17 cellular contexts compared by ENCODE assay signal in the genomic region with DNA sequence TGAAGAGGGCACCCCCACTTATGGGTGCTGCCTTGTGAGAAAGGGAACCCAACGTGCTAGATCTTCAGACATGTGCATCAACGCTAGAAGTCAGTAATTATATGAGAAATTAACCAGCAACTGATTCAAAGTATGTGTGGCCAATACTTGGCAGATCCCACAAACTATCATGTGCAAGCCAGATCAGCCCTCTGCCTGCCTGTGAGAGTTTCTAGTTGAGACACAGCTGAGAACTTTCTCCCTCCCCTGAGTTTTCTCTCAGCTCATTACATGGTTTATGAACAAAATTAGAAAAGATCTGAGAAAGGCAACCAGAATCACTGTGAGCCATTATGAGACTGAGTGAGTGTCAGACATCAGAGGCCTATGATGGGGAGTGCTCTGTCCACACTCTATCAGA. TPM values are rescaled to one million over a fixed set of nuclear protein-coding genes. Genes with fewer than 3 reads are reported as not detected.
A peak's percentile ranks its signal among the peaks of the same experiment; 100 is the strongest.
DNase-seq lines count a peak whose midpoint lies in the region; ATAC-seq and TF ChIP-seq lines count a peak whose summit lies in the region.
"Had no signal": no experiment of that assay in that cellular context is flagged by ENCODE, and none has a peak within 500 bp of the region (broad histone marks: within the 10 kb centered on the region; RNA-seq: fewer than 3 reads in every experiment).

No MANE protein-coding gene starts in this region.

- WGBS in GM23248 (ENCODE audit: low coverage in 1 of 2, low lambda C conversion rate in 2 of 2, missing lambda C conversion rate in 2 of 2), 2 experiments: 25 to 40% methylated on average over 2 of the region's 2 CpGs
- 100% methylated on average over 2 of the region's 2 CpGs for WGBS in endodermal cell (ENCODE audit: insufficient coverage in 1 of 2, insufficient read length in 1 of 2), 2 experiments
- WGBS in suprapubic skin: 69% methylated on average over 2 of the region's 2 CpGs

- no peaks in the 10 kb centered on the region for H3K79me2 ChIP-seq in GM23248 (ENCODE audit: insufficient read depth)

- no peaks in the 10 kb centered on the region for H3F3A ChIP-seq in GM23248 (ENCODE audit: insufficient read depth)

- H3K4me1 ChIP-seq in GM23248 (ENCODE audit: insufficient read depth) (peaks cover 12% of the 10 kb centered on the region), endodermal cell (ENCODE audit: control insufficient read depth, insufficient read depth, low read length) (no peaks in the 10 kb centered on the region), suprapubic skin (no peaks in the 10 kb centered on the region)
- H3K4me1 ChIP-seq: BLaER1 had no signal

- no peak overlapping the region for H3K4me3 Mint-ChIP-seq in endodermal cell
- H3K4me3 Mint-ChIP-seq in stimulated activated effector memory CD8-positive, alpha-beta T cell treated with anti-CD3 and anti-CD28 coated beads, Interleukin-12 subunit alpha, Interleukin-12 subunit beta, amount 100 ng/mL, for 72 hours: no peak overlapping the region
- no peak overlapping the region for H3K4me3 Mint-ChIP-seq in natural killer cell
- H3K4me3 Mint-ChIP-seq: CD4-positive, alpha-beta memory T cell had no signal

- H3K27me3 ChIP-seq in GM23248 (replicated peaks; ENCODE audit: insufficient read depth) (no peaks in the 10 kb centered on the region), endodermal cell (ENCODE audit: control insufficient read depth, insufficient read depth, low read length, poor library complexity, severe bottlenecking) (no peaks in the 10 kb centered on the region), suprapubic skin (no peaks in the 10 kb centered on the region)
- H3K27me3 ChIP-seq: BLaER1 had no signal

- H3K4me2 ChIP-seq in GM23248 (ENCODE audit: unreplicated experiment): no peak overlapping the region
- H3K4me2 ChIP-seq: BLaER1 had no signal

- DNase-seq in activated naive CD4-positive, alpha-beta T cell treated with anti-CD3 and anti-CD28 coated beads, Interleukin-2, amount 50 U/mL, for 72 hours (ENCODE audit: low spot score in 2 of 2): no peak
- no peak for DNase-seq in activated naive CD4-positive, alpha-beta T cell treated with Interleukin-2 at 50 U/mL for 16 hours
- DNase-seq in GM23248: peak; percentile 11
- DNase-seq in endodermal cell: no peak
- DNase-seq in stimulated activated effector memory CD8-positive, alpha-beta T cell treated with anti-CD3 and anti-CD28 coated beads, Interleukin-12 subunit alpha, Interleukin-12 subunit beta, amount 100 ng/mL, for 72 hours (ENCODE audit: low spot score in 2 of 2): no peak
- no peak for DNase-seq in natural killer cell
- no peak for DNase-seq in suprapubic skin (ENCODE audit: low spot score in 2 of 2)
- DNase-seq in hippocampal formation (lab: John Stamatoyannopoulos, UW): no peak
- DNase-seq: CD4-positive, alpha-beta memory T cell; NCI-H1092 treated with DMSO at 0.1 percent for 48 hours; NCI-H2081; NCI-H748 treated with DMSO at 0.1 percent for 48 hours; NK-92 treated with Interleukin-12 subunit alpha and Interleukin-12 subunit beta, amount 100 ng/mL, for 24 hours; OCI-M1; SHP77 had no signal

- TF ChIP-seq CTCF in endodermal cell (conservative IDR thresholded peaks at IDR 0.05) (no peak), natural killer cell (IDR thresholded peaks at IDR 0.05) (no peak), suprapubic skin (IDR thresholded peaks at IDR 0.05) (no peak)

- ATAC-seq in activated naive CD4-positive, alpha-beta T cell treated with anti-CD3 and anti-CD28 coated beads, Interleukin-2, amount 50 U/mL, for 72 hours: no peak
- peak; percentile 61 for ATAC-seq in stimulated activated effector memory CD8-positive, alpha-beta T cell treated with anti-CD3 and anti-CD28 coated beads, Interleukin-12 subunit alpha, Interleukin-12 subunit beta, amount 100 ng/mL, for 72 hours
- ATAC-seq in natural killer cell: no peak
- ATAC-seq: K562 had no signal

- H3K36me3 Mint-ChIP-seq in activated naive CD4-positive, alpha-beta T cell treated with anti-CD3 and anti-CD28 coated beads, Interleukin-2, amount 50 U/mL, for 72 hours: peaks cover 5 to 24% of the 10 kb centered on the region in 2 donors
- peaks cover 90% of the 10 kb centered on the region for H3K36me3 Mint-ChIP-seq in endodermal cell (ENCODE audit: low read depth)
- H3K36me3 Mint-ChIP-seq in stimulated activated effector memory CD8-positive, alpha-beta T cell treated with anti-CD3 and anti-CD28 coated beads, Interleukin-12 subunit alpha, Interleukin-12 subunit beta, amount 100 ng/mL, for 72 hours: peaks cover 94% of the 10 kb centered on the region
- peaks cover 21% of the 10 kb centered on the region for H3K36me3 Mint-ChIP-seq in natural killer cell

- H3K27ac ChIP-seq in GM23248 (no peak overlapping the region), endodermal cell (ENCODE audit: low read depth, low read length) (no peak overlapping the region), suprapubic skin (no peak overlapping the region)
- H3K27ac ChIP-seq: BLaER1 had no signal

- no peak overlapping the region for H3K9ac ChIP-seq in GM23248
- H3K9ac ChIP-seq in endodermal cell (ENCODE audit: extremely low read depth, low read length, poor library complexity, severe bottlenecking): no peak overlapping the region
- H3K9ac ChIP-seq: BLaER1 had no signal

- no peaks in the 10 kb centered on the region for H4K20me1 ChIP-seq in GM23248 (ENCODE audit: insufficient read depth)
- H4K20me1 ChIP-seq: BLaER1 had no signal

- intact Hi-C loops in natural killer cell (cut with micrococcal nuclease): no loop called here

- TF ChIP-seq EP300 in suprapubic skin (IDR thresholded peaks at IDR 0.05): no peak

- peaks cover 41% of the 10 kb centered on the region; the same call in 1 of the 2 replicates for H3K36me3 ChIP-seq in GM23248 (ENCODE audit: low read depth)
- H3K36me3 ChIP-seq in endodermal cell (ENCODE audit: control insufficient read depth, insufficient read depth, low read length): peaks cover 98% of the 10 kb centered on the region
- H3K36me3 ChIP-seq in suprapubic skin: peaks cover 99% of the 10 kb centered on the region

- H3K4me1 Mint-ChIP-seq in endodermal cell: no peaks in the 10 kb centered on the region
- H3K4me1 Mint-ChIP-seq in stimulated activated effector memory CD8-positive, alpha-beta T cell treated with anti-CD3 and anti-CD28 coated beads, Interleukin-12 subunit alpha, Interleukin-12 subunit beta, amount 100 ng/mL, for 72 hours: peaks cover 15% of the 10 kb centered on the region
- H3K4me1 Mint-ChIP-seq in natural killer cell: peaks cover under 1 to 2% of the 10 kb centered on the region in 2 donors
- H3K4me1 Mint-ChIP-seq: CD4-positive, alpha-beta memory T cell had no signal

- in situ Hi-C loops in GM23248 (cut with MboI): no loop called here

- no peak overlapping the region for H3K4me3 ChIP-seq in GM23248
- no peak overlapping the region for H3K4me3 ChIP-seq in endodermal cell (ENCODE audit: low read length)
- H3K4me3 ChIP-seq in suprapubic skin: no peak overlapping the region
- H3K4me3 ChIP-seq: BLaER1, K562 had no signal

- H2AFZ ChIP-seq in GM23248: no peak overlapping the region

- no peaks in the 10 kb centered on the region for H3K9me2 ChIP-seq in GM23248 (ENCODE audit: insufficient read depth)

- no peaks in the 10 kb centered on the region for H3K9me3 Mint-ChIP-seq in activated naive CD4-positive, alpha-beta T cell treated with anti-CD3 and anti-CD28 coated beads, Interleukin-2, amount 50 U/mL, for 72 hours
- no peaks in the 10 kb centered on the region for H3K9me3 Mint-ChIP-seq in endodermal cell
- no peaks in the 10 kb centered on the region for H3K9me3 Mint-ChIP-seq in stimulated activated effector memory CD8-positive, alpha-beta T cell treated with anti-CD3 and anti-CD28 coated beads, Interleukin-12 subunit alpha, Interleukin-12 subunit beta, amount 100 ng/mL, for 72 hours
- no peaks in the 10 kb centered on the region for H3K9me3 Mint-ChIP-seq in natural killer cell
- H3K9me3 Mint-ChIP-seq: CD4-positive, alpha-beta memory T cell had no signal

- no peak for TF ChIP-seq POLR2A in suprapubic skin (IDR thresholded peaks at IDR 0.05)

- H3K9me3 ChIP-seq in GM23248 (ENCODE audit: low read depth): no peaks in the 10 kb centered on the region
- no peaks in the 10 kb centered on the region for H3K9me3 ChIP-seq in endodermal cell (ENCODE audit: control insufficient read depth, low read length)
- H3K9me3 ChIP-seq in suprapubic skin: no peaks in the 10 kb centered on the region
- H3K9me3 ChIP-seq: BLaER1 had no signal

- H3K27ac Mint-ChIP-seq in activated naive CD4-positive, alpha-beta T cell treated with anti-CD3 and anti-CD28 coated beads, Interleukin-2, amount 50 U/mL, for 72 hours: peak overlapping the region; percentile 10 to 86
- H3K27ac Mint-ChIP-seq in endodermal cell: peak overlapping the region; percentile 71
- peak overlapping the region; percentile 62 for H3K27ac Mint-ChIP-seq in stimulated activated effector memory CD8-positive, alpha-beta T cell treated with anti-CD3 and anti-CD28 coated beads, Interleukin-12 subunit alpha, Interleukin-12 subunit beta, amount 100 ng/mL, for 72 hours
- H3K27ac Mint-ChIP-seq in natural killer cell: peak overlapping the region in 1 of 2 donors; percentile 26

- H3K27me3 Mint-ChIP-seq in endodermal cell (ENCODE audit: insufficient read depth) (no peaks in the 10 kb centered on the region), natural killer cell (ENCODE audit: low read depth in 2 of 2) (no peaks in the 10 kb centered on the region)
- H3K27me3 Mint-ChIP-seq: CD4-positive, alpha-beta memory T cell had no signal

RNA-seq across cellular contexts. Expression of gene GTF3C1, which starts 51.7 kb away (rescaled TPM):
- total RNA-seq in activated naive CD4-positive, alpha-beta T cell treated with anti-CD3 and anti-CD28 coated beads, Interleukin-2, amount 50 U/mL, for 72 hours: 10 to 100 TPM; 53.3 to 70.0 TPM
- 52.1 and 65.5 TPM in 2 replicates for total RNA-seq in GM23248 (2014; rRNA removed; shearing (Covaris generic))
- polyA plus RNA-seq in GM23248 (2016; fragmentation: Nextera tagmentation; extraction: Ambion mirVana): 30.6 and 33.4 TPM in 2 replicates
- total RNA-seq in endodermal cell (100 to 1,000 TPM; 138 TPM), natural killer cell (100 to 1,000 TPM; 111 to 160 (median 125) TPM), suprapubic skin (100 to 1,000 TPM; 129 to 276 (median 181) TPM)
- polyA plus RNA-seq in endodermal cell (2013, experiment 1 of 2): 73.5 TPM
- 77.1 TPM for polyA plus RNA-seq in endodermal cell (2013, experiment 2 of 2)

RNA-seq across cellular contexts. Expression of gene KATNIP, which starts 51.9 kb away (rescaled TPM):
- total RNA-seq in activated naive CD4-positive, alpha-beta T cell treated with anti-CD3 and anti-CD28 coated beads, Interleukin-2, amount 50 U/mL, for 72 hours: 10 to 100 TPM; 15.0 to 18.3 TPM
- 6.2 and 8.5 TPM in 2 replicates for total RNA-seq in GM23248 (2014; rRNA removed; shearing (Covaris generic))
- 4.8 and 6.9 TPM in 2 replicates for polyA plus RNA-seq in GM23248 (2016; fragmentation: Nextera tagmentation; extraction: Ambion mirVana)
- 10 to 100 TPM; 33.6 to 39.1 TPM for total RNA-seq in endodermal cell
- polyA plus RNA-seq in endodermal cell (2013, experiment 1 of 2): 14.5 TPM
- polyA plus RNA-seq in endodermal cell (2013, experiment 2 of 2): 13.9 TPM
- 10 to 100 TPM; 32.6 to 38.4 (median 32.7) TPM for total RNA-seq in natural killer cell
- 10 to 100 TPM; 27.6 to 52.7 (median 32.1) TPM for total RNA-seq in suprapubic skin
